ENCODE assay signal across 8 cellular contexts in the genomic region with DNA sequence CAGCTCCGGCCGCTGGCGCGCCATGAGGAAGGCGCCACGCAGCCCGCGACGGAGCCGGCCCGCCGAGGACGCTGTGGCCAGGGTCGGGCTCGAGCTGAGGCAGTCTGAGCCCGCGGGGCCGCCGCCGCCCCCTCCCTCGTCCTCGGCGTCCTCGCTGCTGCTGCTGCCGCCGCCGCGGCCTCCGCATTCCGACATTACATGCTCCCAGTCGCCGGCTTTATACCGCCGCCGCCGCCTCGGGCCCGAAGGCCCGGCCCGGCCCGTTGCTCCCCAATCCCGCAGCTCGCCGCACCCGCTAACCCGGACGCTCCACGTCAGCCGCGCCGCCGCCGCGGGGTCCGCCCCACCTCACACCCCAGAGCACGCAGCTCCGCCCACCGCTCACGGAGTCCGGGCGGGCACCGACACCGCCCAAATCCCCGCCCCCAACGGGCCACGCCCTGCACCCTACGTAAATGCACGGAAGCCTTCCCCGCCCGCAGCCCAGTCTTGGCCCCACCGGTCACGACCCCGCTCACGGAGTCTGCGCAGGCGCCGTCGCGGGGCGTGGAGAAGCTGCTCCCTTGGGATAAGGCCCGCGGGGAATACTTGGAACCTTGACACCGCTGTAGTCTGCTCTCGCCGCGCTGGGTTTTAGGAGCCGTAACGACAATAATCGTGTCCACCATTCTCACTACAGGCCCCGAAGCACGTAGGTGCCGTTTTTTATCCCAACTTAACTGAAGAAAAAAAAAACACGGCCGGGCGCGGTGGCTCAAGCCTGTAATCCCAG. TPM values are rescaled to one million over a fixed set of nuclear protein-coding genes. Genes with fewer than 3 reads are reported as not detected.
DNase-seq lines count a peak whose midpoint lies in the region; ATAC-seq and TF ChIP-seq lines count a peak whose summit lies in the region.

A gene with protein sequence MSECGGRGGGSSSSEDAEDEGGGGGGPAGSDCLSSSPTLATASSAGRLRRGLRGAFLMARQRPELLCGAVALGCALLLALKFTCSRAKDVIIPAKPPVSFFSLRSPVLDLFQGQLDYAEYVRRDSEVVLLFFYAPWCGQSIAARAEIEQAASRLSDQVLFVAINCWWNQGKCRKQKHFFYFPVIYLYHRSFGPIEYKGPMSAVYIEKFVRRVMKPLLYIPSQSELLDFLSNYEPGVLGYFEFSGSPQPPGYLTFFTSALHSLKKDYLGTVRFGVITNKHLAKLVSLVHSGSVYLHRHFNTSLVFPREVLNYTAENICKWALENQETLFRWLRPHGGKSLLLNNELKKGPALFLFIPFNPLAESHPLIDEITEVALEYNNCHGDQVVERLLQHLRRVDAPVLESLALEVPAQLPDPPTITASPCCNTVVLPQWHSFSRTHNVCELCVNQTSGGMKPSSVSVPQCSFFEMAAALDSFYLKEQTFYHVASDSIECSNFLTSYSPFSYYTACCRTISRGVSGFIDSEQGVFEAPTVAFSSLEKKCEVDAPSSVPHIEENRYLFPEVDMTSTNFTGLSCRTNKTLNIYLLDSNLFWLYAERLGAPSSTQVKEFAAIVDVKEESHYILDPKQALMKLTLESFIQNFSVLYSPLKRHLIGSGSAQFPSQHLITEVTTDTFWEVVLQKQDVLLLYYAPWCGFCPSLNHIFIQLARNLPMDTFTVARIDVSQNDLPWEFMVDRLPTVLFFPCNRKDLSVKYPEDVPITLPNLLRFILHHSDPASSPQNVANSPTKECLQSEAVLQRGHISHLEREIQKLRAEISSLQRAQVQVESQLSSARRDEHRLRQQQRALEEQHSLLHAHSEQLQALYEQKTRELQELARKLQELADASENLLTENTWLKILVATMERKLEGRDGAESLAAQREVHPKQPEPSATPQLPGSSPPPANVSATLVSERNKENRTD (minus strand): TSS at position 322 of the 772 bp plus-strand sequence. CDS start 127 bp downstream, at position 195.

- H3K4me1 ChIP-seq in BLaER1 treated with 17β-estradiol and CSF1 and Interleukin-3, amounts not matched to agents 10 nM and 100 nM, result peaks cover 47 to 56% (median 50%) of the 10 kb centered on the region in 10 experiments
- peaks cover 9 to 56% of the 10 kb centered on the region in 2 donors for H3K4me1 ChIP-seq in left lung

- H3K4me3 ChIP-seq in BLaER1 treated with 17β-estradiol and CSF1 and Interleukin-3, amounts not matched to agents 10 nM and 100 nM, result peak within 1 kb of the TSS; percentile 85 to 98 (median 94)
- peak within 1 kb of the TSS; percentile 80 to 93 for H3K4me3 ChIP-seq in left lung

- peaks cover 42% of the 10 kb centered on the region for H3K36me3 Mint-ChIP-seq in dendritic cell treated with granulocyte-macrophage colony-stimulating factor and Interleukin-4, amounts not matched to agents 40 ng/mL and 50 ng/mL, for 4 days (ENCODE audit: low read depth)

- H3K4me1 Mint-ChIP-seq in dendritic cell treated with granulocyte-macrophage colony-stimulating factor and Interleukin-4, amounts not matched to agents 40 ng/mL and 50 ng/mL, for 4 days (ENCODE audit: low read depth), result peaks cover 54% of the 10 kb centered on the region

- no peaks in the 10 kb centered on the region for H3K27me3 ChIP-seq in BLaER1 treated with 17β-estradiol and CSF1 and Interleukin-3, amounts not matched to agents 10 nM and 100 nM
- H3K27me3 ChIP-seq in left lung, result no peaks in the 10 kb centered on the region

- TF ChIP-seq CTCF in left lung (IDR thresholded peaks at IDR 0.05), result no peak

- H3K27ac Mint-ChIP-seq in dendritic cell treated with granulocyte-macrophage colony-stimulating factor and Interleukin-4, amounts not matched to agents 40 ng/mL and 50 ng/mL, for 4 days, result peak within 1 kb of the TSS; percentile 96

- H3K9ac ChIP-seq in BLaER1 treated with 17β-estradiol and CSF1 and Interleukin-3, amounts not matched to agents 10 nM and 100 nM, result peak within 1 kb of the TSS; percentile 84 to 98 (median 93)

- intact Hi-C loops in dendritic cell treated with granulocyte-macrophage colony-stimulating factor and Interleukin-4, amounts not matched to agents 40 ng/mL and 50 ng/mL, for 4 days (cut with micrococcal nuclease), result loop anchor here (5.0 kb wide), 2 partner anchors 40 to 55 kb away; a partner anchor contains a TSS
- intact Hi-C loops in left lung (cut with DNase I), result no loop called here

- peak; percentile 94 for DNase-seq in NCI-H748 (lab: John Stamatoyannopoulos, UW; ENCODE audit: unreplicated experiment)
- DNase-seq in activated CD4-positive, alpha-beta T cell treated with anti-CD3 and anti-CD28 coated beads, Interleukin-2, amount 50 U/mL, for 24 hours (ENCODE audit: low read depth in 1 of 2, low spot score in 1 of 2), result peak; percentile 97 to 99
- DNase-seq in left lung, result peak; percentile 100
- peak; percentile 99 to 100 for DNase-seq in stimulated activated CD4-positive, alpha-beta T cell treated with anti-CD3 and anti-CD28 coated beads, Interleukin-2, amount 100 ng/mL, for 48 hours

- peak within 1 kb of the TSS; percentile 86 to 96 (median 92) for H3K4me2 ChIP-seq in BLaER1 treated with 17β-estradiol and CSF1 and Interleukin-3, amounts not matched to agents 10 nM and 100 nM

- peaks cover 30 to 48% (median 40%) of the 10 kb centered on the region in 11 experiments for H4K20me1 ChIP-seq in BLaER1 treated with 17β-estradiol and CSF1 and Interleukin-3, amounts not matched to agents 10 nM and 100 nM

- H3K27ac ChIP-seq in BLaER1 treated with 17β-estradiol and CSF1 and Interleukin-3, amounts not matched to agents 10 nM and 100 nM, result peak within 1 kb of the TSS; percentile 85 to 97 (median 91)
- peak within 1 kb of the TSS; percentile 94 to 97 for H3K27ac ChIP-seq in left lung

- peak within 1 kb of the TSS; percentile 92 for H3K4me3 Mint-ChIP-seq in dendritic cell treated with granulocyte-macrophage colony-stimulating factor and Interleukin-4, amounts not matched to agents 40 ng/mL and 50 ng/mL, for 4 days

- H3K9me3 Mint-ChIP-seq in dendritic cell treated with granulocyte-macrophage colony-stimulating factor and Interleukin-4, amounts not matched to agents 40 ng/mL and 50 ng/mL, for 4 days, result no peaks in the 10 kb centered on the region

- H3K36me3 ChIP-seq in BLaER1 treated with 17β-estradiol and CSF1 and Interleukin-3, amounts not matched to agents 10 nM and 100 nM, result peaks cover under 1 to 22% (median 13%) of the 10 kb centered on the region in 11 experiments; a peak in 13 of 22 replicates
- peaks cover 0 to 12% of the 10 kb centered on the region in 2 donors for H3K36me3 ChIP-seq in left lung

- ATAC-seq in GM19351 (IDR thresholded peaks at IDR 0.05; ENCODE audit: unreplicated experiment), result peak; percentile 88
- ATAC-seq in HG03521 (IDR thresholded peaks at IDR 0.05; ENCODE audit: unreplicated experiment), result peak; percentile 92
- peak; percentile 96 for ATAC-seq in left lung

- H3K9me3 ChIP-seq in BLaER1 treated with 17β-estradiol and CSF1 and Interleukin-3, amounts not matched to agents 10 nM and 100 nM (replicated peaks in 1 of 11), result no peaks in the 10 kb centered on the region
- H3K9me3 ChIP-seq in left lung, result no peaks in the 10 kb centered on the region

- H3K27me3 Mint-ChIP-seq in dendritic cell treated with granulocyte-macrophage colony-stimulating factor and Interleukin-4, amounts not matched to agents 40 ng/mL and 50 ng/mL, for 4 days, result no peaks in the 10 kb centered on the region

RNA-seq across cellular contexts. Expression of the gene that starts here (rescaled TPM):
- total RNA-seq in left lung, result 10 to 100 TPM; 71.2 to 76.8 TPM

Comparison
In these comparisons a context has a peak if more than half of its experiments do, and no peak if none do; other contexts are left out.
1. Peak in every context shown above with its lines: DNase-seq, ATAC-seq, H3K4me3 ChIP-seq and H3K27ac ChIP-seq.